ENCODE assay signal across 9 cellular contexts in the genomic region with DNA sequence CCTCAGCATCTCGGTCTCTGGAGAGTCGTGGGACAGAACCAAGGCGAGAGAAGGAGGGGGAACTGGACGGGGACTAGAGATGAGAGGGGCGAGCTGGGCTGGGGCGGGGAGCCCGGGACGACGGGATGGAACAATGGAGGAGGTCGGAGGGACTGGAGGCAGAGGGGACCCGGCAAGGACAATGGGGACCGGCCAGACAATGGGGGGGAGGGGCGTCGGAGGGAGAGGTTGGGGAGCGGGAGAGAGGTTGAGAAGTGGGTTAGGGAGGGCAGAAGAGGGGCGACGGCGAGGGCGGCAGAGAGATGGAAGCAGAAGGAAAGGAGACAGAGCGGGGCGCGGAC. TPM values are rescaled to one million over a fixed set of nuclear protein-coding genes. Genes with fewer than 3 reads are reported as not detected.
A peak's percentile ranks its signal among the peaks of the same experiment; 100 is the strongest.
DNase-seq lines count a peak whose midpoint lies in the region; ATAC-seq and TF ChIP-seq lines count a peak whose summit lies in the region.
"Had no signal": no experiment of that assay in that cellular context is flagged by ENCODE, and none has a peak within 500 bp of the region (broad histone marks: within the 10 kb centered on the region; RNA-seq: fewer than 3 reads in every experiment).

No MANE protein-coding gene starts in this region.

- peak overlapping the region; percentile 36 for H3K4me3 ChIP-seq in right cardiac atrium (ENCODE audit: low read length)
- peak overlapping the region; percentile 47 for H3K4me3 ChIP-seq in skeletal muscle cell (ENCODE audit: low read depth, low read length)

- no peak for TF ChIP-seq CTCF in H9 (conservative IDR thresholded peaks at IDR 0.05)

- no peak overlapping the region for H4K5ac ChIP-seq in H9 (ENCODE audit: insufficient read length, low read depth, low read length)

- peak overlapping the region; percentile 68 to 95 for H3K4me3 Mint-ChIP-seq in H9

- H3K27ac ChIP-seq in H9 (ENCODE audit: insufficient read length, low read depth, low read length), result no peak overlapping the region
- H3K27ac ChIP-seq in right cardiac atrium (ENCODE audit: low read length), result no peak overlapping the region

- H3K14ac ChIP-seq in H9 (ENCODE audit: insufficient read depth, low read length), result no peak overlapping the region

- H2BK120ac ChIP-seq in H9 (ENCODE audit: low read depth, low read length, poor library complexity, severe bottlenecking), result no peak overlapping the region

- peaks cover 26% of the 10 kb centered on the region for H3K23me2 ChIP-seq in H9 (ENCODE audit: insufficient read length, low read depth, low read length, poor library complexity, severe bottlenecking)

- no peaks in the 10 kb centered on the region for H3K79me1 ChIP-seq in H9 (ENCODE audit: insufficient read depth, low read depth, low read length, poor library complexity, severe bottlenecking)

- no peak overlapping the region for H4K91ac ChIP-seq in H9 (ENCODE audit: insufficient read length, low read depth, low read length)

- H3K27me3 Mint-ChIP-seq in H9 (ENCODE audit: low read depth), result peaks cover 90% of the 10 kb centered on the region

- no peak overlapping the region for H3K4ac ChIP-seq in H9 (ENCODE audit: low read depth, low read length)

- H2BK5ac ChIP-seq in H9 (ENCODE audit: insufficient read length, low read length), result no peak overlapping the region

- H3K4me2 ChIP-seq in H9 (ENCODE audit: insufficient read depth, insufficient read length, low read length), result peak overlapping the region; percentile 60

- H3K27ac Mint-ChIP-seq in H9, result peak overlapping the region in 1 of 3 experiments; percentile 77; a peak in 1 of 7 replicates

- no peak overlapping the region for H3K56ac ChIP-seq in H9 (ENCODE audit: insufficient read length, low read depth, low read length)

- no peaks in the 10 kb centered on the region; a peak in 2 of 7 replicates for H3K36me3 Mint-ChIP-seq in H9 (ENCODE audit: insufficient read depth in 1 of 3, low read depth in 3 of 3)

- no peak overlapping the region for H3K23ac ChIP-seq in H9 (ENCODE audit: insufficient read length, low read depth, low read length)

- no CpG with 5 or more reads among the region's 22 CpGs for WGBS in H9 (ENCODE audit: extremely low coverage, insufficient read length, low lambda C conversion rate)
- WGBS in right cardiac atrium, result 2% methylated on average over 22 of the region's 22 CpGs

- H2AFZ ChIP-seq in H9 (ENCODE audit: low read length), result no peak overlapping the region

- H3K9me3 Mint-ChIP-seq in H9, result no peaks in the 10 kb centered on the region; a peak in 1 of 5 replicates

- intact Hi-C loops in right cardiac atrium (cut with DNase I), result loop anchor here (2.0 to 10.0 kb wide), 6 partner anchors 51 to 61 kb away; no protein-coding TSS in a partner anchor

- no peaks in the 10 kb centered on the region for H3K79me2 ChIP-seq in H9 (ENCODE audit: insufficient read depth, low read length)

- H3K9ac ChIP-seq in H9 (ENCODE audit: extremely low read depth, insufficient read length, low read length), result no peak overlapping the region

- H2BK15ac ChIP-seq in H9 (ENCODE audit: low read depth, low read length), result no peak overlapping the region

- H2AK5ac ChIP-seq in H9 (ENCODE audit: insufficient read length, low read length), result no peak overlapping the region

- H3K9me3 ChIP-seq in H9 (ENCODE audit: control insufficient read depth, low read depth, low read length) (no peaks in the 10 kb centered on the region), right cardiac atrium (ENCODE audit: control insufficient read depth, low read length) (no peaks in the 10 kb centered on the region)

- H3K4me1 ChIP-seq in H9 (ENCODE audit: insufficient read depth, low read length), result no peaks in the 10 kb centered on the region; the same call in 1 of the 2 replicates
- no peaks in the 10 kb centered on the region for H3K4me1 ChIP-seq in right cardiac atrium (ENCODE audit: control insufficient read depth, insufficient read depth, low read length)

- no peaks in the 10 kb centered on the region for H4K20me1 ChIP-seq in H9 (ENCODE audit: control insufficient read depth, insufficient read depth, insufficient read length)

- ATAC-seq in right cardiac atrium (peak; percentile 3 to 5), GM19023 (IDR thresholded peaks at IDR 0.05; ENCODE audit: unreplicated experiment) (no peak), GM21723 (IDR thresholded peaks at IDR 0.05; ENCODE audit: unreplicated experiment) (no peak), HG02981 (IDR thresholded peaks at IDR 0.05; ENCODE audit: unreplicated experiment) (no peak)

- DNase-seq in H9, result no peak
- DNase-seq in activated CD4-positive, alpha-beta T cell treated with anti-CD3 and anti-CD28 coated beads, Interleukin-2, amount 50 U/mL, for 48 hours, result peak; percentile 1 to 14
- DNase-seq in right cardiac atrium, result peak in 2 of 3 donors; percentile 67 to 76
- no peak for DNase-seq in skeletal muscle cell (ENCODE audit: low read depth)
- DNase-seq in NCI-H2227 treated with DMSO at 0.1 percent for 48 hours (lab: John Stamatoyannopoulos, UW), result no peak

- no peak overlapping the region for H2BK12ac ChIP-seq in H9 (ENCODE audit: insufficient read length, low read depth, low read length)

- H3K18ac ChIP-seq in H9 (ENCODE audit: insufficient read length, low read depth, low read length), result no peak overlapping the region

- no peak overlapping the region for H4K8ac ChIP-seq in H9 (replicated peaks; ENCODE audit: insufficient read length, low read depth, low read length)

- H3T11ph ChIP-seq in H9 (ENCODE audit: low read length), result no peak overlapping the region

- peaks cover 35 to 45% of the 10 kb centered on the region in 2 experiments for H3K4me1 Mint-ChIP-seq in H9

- H3K27me3 ChIP-seq in H9 (ENCODE audit: insufficient read depth, low read length), result peaks cover 9% of the 10 kb centered on the region
- no peaks in the 10 kb centered on the region for H3K27me3 ChIP-seq in right cardiac atrium (ENCODE audit: control insufficient read depth, insufficient read depth)

- no peak overlapping the region for H2BK20ac ChIP-seq in H9 (ENCODE audit: low read depth, low read length, poor library complexity, severe bottlenecking)

RNA-seq across cellular contexts. Expression of a gene that starts 0.7 kb away (rescaled TPM):
- total RNA-seq in H9 (2021), result 9.6 and 10.9 TPM in 2 replicates
- total RNA-seq in right cardiac atrium, result 10 to 100 TPM; 21.6 to 39.8 (median 29.4) TPM
- polyA plus RNA-seq in right cardiac atrium, result 16.5 TPM
- total RNA-seq: epithelial cell of proximal tubule had no signal

Comparison
In these comparisons a context has a peak if more than half of its experiments do, and no peak if none do; other contexts are left out.
1. DNase-seq: peak in activated CD4-positive, alpha-beta T cell treated with anti-CD3 and anti-CD28 coated beads, Interleukin-2, amount 50 U/mL, for 48 hours (2 of 2) and right cardiac atrium (2 of 3); none in H9 (single experiment), skeletal muscle cell (single experiment) and NCI-H2227 treated with DMSO at 0.1 percent for 48 hours (single experiment).
2. ATAC-seq: peak in right cardiac atrium (2 of 2); none in GM19023 (single experiment), GM21723 (single experiment) and HG02981 (single experiment).